Comparison of ENCODE assay signal across 8 cellular contexts in the genomic region with DNA sequence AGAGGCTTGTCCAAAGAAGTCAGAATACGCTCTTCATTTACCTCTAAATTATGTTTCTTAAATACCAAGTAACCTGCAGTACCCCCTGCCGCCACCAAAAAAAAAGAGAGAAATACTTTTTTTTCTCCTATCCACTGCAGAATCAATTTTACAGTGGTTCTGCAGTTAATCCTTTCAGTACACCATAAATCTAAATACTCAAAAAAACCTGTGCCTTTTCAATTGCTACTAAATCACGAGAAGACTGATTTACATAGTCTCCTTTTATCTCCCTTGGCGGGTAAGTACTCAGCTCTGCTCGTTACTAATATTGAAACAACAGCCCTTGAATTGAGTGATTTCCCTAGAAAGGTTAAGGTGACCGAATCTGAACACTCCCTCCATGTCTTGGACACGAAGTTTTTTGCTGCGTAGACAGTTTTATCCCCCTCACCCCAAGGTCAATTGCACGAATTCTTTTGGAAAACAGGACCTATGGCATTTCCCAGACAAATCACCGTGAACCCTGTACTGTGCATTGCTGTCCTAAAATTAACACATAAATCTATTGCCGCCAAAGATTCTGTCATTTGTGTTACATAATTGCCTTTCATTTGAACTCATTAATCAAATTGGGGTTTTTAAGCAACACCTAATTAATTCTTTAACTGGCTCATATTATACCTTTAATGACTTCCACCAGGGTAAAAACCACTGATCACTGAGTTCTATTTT. TPM values are rescaled to one million over a fixed set of nuclear protein-coding genes. Genes with fewer than 3 reads are reported as not detected.
DNase-seq lines count a peak whose midpoint lies in the region; ATAC-seq and TF ChIP-seq lines count a peak whose summit lies in the region.

No MANE protein-coding gene starts in this region.

- peaks cover 38% of the 10 kb centered on the region for H3F3A ChIP-seq in smooth muscle cell (ENCODE audit: low read depth)

- H4K20me1 ChIP-seq in BLaER1 = peaks cover 34% of the 10 kb centered on the region
- H4K20me1 ChIP-seq in smooth muscle cell (ENCODE audit: low read depth) = peaks cover 34% of the 10 kb centered on the region

- H3K4me3 ChIP-seq in BLaER1 (peak overlapping the region; percentile 93), smooth muscle cell (peak overlapping the region; percentile 90)

- peak; percentile 32 for DNase-seq in activated CD4-positive, alpha-beta T cell treated with anti-CD3 and anti-CD28 coated beads, Interleukin-2, amount 50 U/mL, for 1 hour
- DNase-seq in germinal center (ENCODE audit: low spot score) (peak; percentile 26), smooth muscle cell (lab: John Stamatoyannopoulos, UW; ENCODE audit: unreplicated experiment) (no peak), NCI-H446 (lab: John Stamatoyannopoulos, UW) (no peak), NCI-H187 (lab: John Stamatoyannopoulos, UW) (no peak)

- peak; percentile 10 for ATAC-seq in GM19023 (IDR thresholded peaks at IDR 0.05; ENCODE audit: unreplicated experiment)
- ATAC-seq in HG03565 (IDR thresholded peaks at IDR 0.05; ENCODE audit: unreplicated experiment) = peak; percentile 27

- no peaks in the 10 kb centered on the region for H3K27me3 ChIP-seq in BLaER1
- no peaks in the 10 kb centered on the region for H3K27me3 ChIP-seq in smooth muscle cell (ENCODE audit: low read depth)

- no peaks in the 10 kb centered on the region for H3K9me3 ChIP-seq in BLaER1
- H3K9me3 ChIP-seq in smooth muscle cell (replicated peaks; ENCODE audit: low read depth) = no peaks in the 10 kb centered on the region

- peak overlapping the region; percentile 97 for H3K4me2 ChIP-seq in BLaER1
- peak overlapping the region; percentile 96 for H3K4me2 ChIP-seq in smooth muscle cell

- H3K27ac ChIP-seq in BLaER1 (peak overlapping the region; percentile 97), smooth muscle cell (ENCODE audit: low read depth) (peak overlapping the region; percentile 99)

- peak; percentile 48 for TF ChIP-seq CTCF in smooth muscle cell (IDR thresholded peaks at IDR 0.05; ENCODE audit: borderline replicate concordance, insufficient read depth, poor library complexity, severe bottlenecking)

- H3K9ac ChIP-seq in BLaER1 = peak overlapping the region; percentile 90
- peak overlapping the region; percentile 99 for H3K9ac ChIP-seq in smooth muscle cell (ENCODE audit: low read depth)

- 14% methylated on average over 11 of the region's 11 CpGs for WGBS in smooth muscle cell (ENCODE audit: low lambda C conversion rate)

- H3K79me2 ChIP-seq in smooth muscle cell (ENCODE audit: low read depth) = peaks cover 54% of the 10 kb centered on the region

- H3K36me3 ChIP-seq in BLaER1 (peaks cover 18% of the 10 kb centered on the region), smooth muscle cell (ENCODE audit: low read depth) (peaks cover 11% of the 10 kb centered on the region)

- H2AFZ ChIP-seq in smooth muscle cell (ENCODE audit: low read depth) = no peak overlapping the region

- H3K4me1 ChIP-seq in BLaER1 (peaks cover 38% of the 10 kb centered on the region), smooth muscle cell (ENCODE audit: low read depth) (peaks cover 30% of the 10 kb centered on the region)

RNA-seq across cellular contexts. Expression of gene VIM, which starts 0.5 kb away (rescaled TPM):
- 6,093 and 6,435 TPM in 2 replicates for total RNA-seq in smooth muscle cell
- 2,741 and 3,198 TPM in 2 replicates for polyA plus RNA-seq in smooth muscle cell

RNA-seq across cellular contexts. Expression of gene TRDMT1, which starts 26.1 kb away (rescaled TPM):
- 7.3 and 13.8 TPM in 2 replicates for total RNA-seq in smooth muscle cell
- polyA plus RNA-seq in smooth muscle cell = 2.5 and 3.7 TPM in 2 replicates

Comparison
In these comparisons a context has a peak if more than half of its experiments do, and no peak if none do; other contexts are left out.
1. DNase-seq: peak in activated CD4-positive, alpha-beta T cell treated with anti-CD3 and anti-CD28 coated beads, Interleukin-2, amount 50 U/mL, for 1 hour (single experiment) and germinal center (single experiment); none in smooth muscle cell (single experiment), NCI-H446 (0 of 2) and NCI-H187 (0 of 2).